In the genomic region with DNA sequence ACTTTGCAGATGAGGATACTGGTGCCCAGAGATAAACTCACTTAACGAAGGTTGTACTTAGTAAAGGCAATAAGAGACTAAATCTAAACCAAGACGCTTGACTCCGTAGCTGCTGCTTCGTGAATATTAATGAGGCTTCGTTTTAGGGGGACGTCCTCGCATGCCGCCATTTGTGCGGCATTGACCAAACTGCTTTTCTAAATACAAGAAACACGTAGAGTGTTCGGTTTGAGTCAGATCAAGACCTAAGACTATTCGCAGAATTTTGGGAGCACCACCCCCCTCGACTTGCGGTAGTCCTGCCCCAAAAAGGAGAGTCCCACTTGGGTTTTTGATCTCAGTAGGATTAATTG, we compare ENCODE assay signal across 8 cellular contexts. TPM values are rescaled to one million over a fixed set of nuclear protein-coding genes. Genes with fewer than 3 reads are reported as not detected.
A peak's percentile ranks its signal among the peaks of the same experiment; 100 is the strongest.
DNase-seq lines count a peak whose midpoint lies in the region; ATAC-seq, FAIRE-seq and TF ChIP-seq lines count a peak whose summit lies in the region.

No MANE protein-coding gene starts in this region.

- H3K9me3 ChIP-seq in RWPE2 (ENCODE audit: severe bottlenecking): no peaks in the 10 kb centered on the region

- TF ChIP-seq POLR2A in GM12891 (IDR thresholded peaks at IDR 0.05; ENCODE audit: low read depth, low read length): no peak

- DNase-seq in RWPE2 (ENCODE audit: low spot score) (no peak), epithelial cell of esophagus (ENCODE audit: low read depth) (no peak), retinal pigment epithelial cell (ENCODE audit: low read depth) (no peak), OCI-M2 (lab: John Stamatoyannopoulos, UW; ENCODE audit: unreplicated experiment) (no peak), GM12891 (ENCODE audit: insufficient read length, low spot score) (no peak), occipital lobe (lab: John Stamatoyannopoulos, UW) (no peak)

- TF ChIP-seq CTCF in RWPE2 (IDR thresholded peaks at IDR 0.05; ENCODE audit: poor library complexity, severe bottlenecking): no peak
- no peak for TF ChIP-seq CTCF in epithelial cell of esophagus (IDR thresholded peaks at IDR 0.05; ENCODE audit: insufficient read depth, low read depth, low read length, missing control alignments)
- TF ChIP-seq CTCF in retinal pigment epithelial cell (conservative IDR thresholded peaks at IDR 0.05; ENCODE audit: low read depth, low read length): no peak

- peak overlapping the region; percentile 69 for H3K4me3 ChIP-seq in RWPE2 (ENCODE audit: severe bottlenecking)
- H3K4me3 ChIP-seq in epithelial cell of esophagus (ENCODE audit: low read length): peak overlapping the region; percentile 92
- H3K4me3 ChIP-seq in retinal pigment epithelial cell (ENCODE audit: low read length): peak overlapping the region; percentile 90

- H3K36me3 ChIP-seq in RWPE2 (ENCODE audit: low read depth): peaks cover 57% of the 10 kb centered on the region

- ATAC-seq in GM19351 (IDR thresholded peaks at IDR 0.05; ENCODE audit: unreplicated experiment) (peak; percentile 1), RWPE2 (ENCODE audit: low read depth) (no peak), HG02852 (IDR thresholded peaks at IDR 0.05; ENCODE audit: unreplicated experiment) (no peak)

- peaks cover 27% of the 10 kb centered on the region for H3K4me1 ChIP-seq in RWPE2 (ENCODE audit: insufficient read depth, poor library complexity, severe bottlenecking)

- H3K27ac ChIP-seq in RWPE2 (ENCODE audit: poor library complexity, severe bottlenecking): peak overlapping the region; percentile 86

- H3K27me3 ChIP-seq in RWPE2 (ENCODE audit: insufficient read depth, poor library complexity, severe bottlenecking): no peaks in the 10 kb centered on the region

- no peak for FAIRE-seq in GM12891 (lab: Jason Lieb, UNC)

TF ChIP-seq in GM12891, 5 proteins besides CTCF, POLR2A, EP300 and RAD21:
- no peak for TF ChIP-seq POU2F2 (IDR thresholded peaks at IDR 0.05; ENCODE audit: low read depth, low read length)
- TF ChIP-seq TAF1 (IDR thresholded peaks at IDR 0.05; ENCODE audit: low read depth, low read length): no peak
- TF ChIP-seq PAX5 (IDR thresholded peaks at IDR 0.05; ENCODE audit: insufficient read depth, low read length, severe bottlenecking): no peak
- no peak; the same call in 1 of the 2 replicates for TF ChIP-seq POLR2AphosphoS5 (IDR thresholded peaks at IDR 0.05; ENCODE audit: low read depth, low read length)
- no peak for TF ChIP-seq SPI1 (IDR thresholded peaks at IDR 0.05; ENCODE audit: low read depth, low read length)

RNA-seq across cellular contexts. Expression of a gene that starts 1.1 kb away (rescaled TPM):
- polyA plus RNA-seq in GM12891 (2012; ENCODE audit: low read depth, missing spikeins): 4,411 TPM
- 412 TPM for total RNA-seq in occipital lobe

RNA-seq across cellular contexts. Expression of a gene that starts 30.7 kb away (rescaled TPM):
- 0.17 TPM for polyA plus RNA-seq in GM12891 (2012; ENCODE audit: low read depth, missing spikeins)
- total RNA-seq in occipital lobe: 0.62 TPM
